In genomic region chr20:41172296-41173140, GRCh38 we compare ENCODE assay signal across 8 cellular contexts. TPM values are rescaled to one million over a fixed set of nuclear protein-coding genes. Genes with fewer than 3 reads are reported as not detected.
DNase-seq lines count a peak whose midpoint lies in the region; ATAC-seq, FAIRE-seq and TF ChIP-seq lines count a peak whose summit lies in the region.

No MANE protein-coding gene starts in this region.

- peaks cover 9 to 20% of the 10 kb centered on the region in 2 donors for H3K4me1 ChIP-seq in adrenal gland (replicated peaks in 1 of 2)
- no peaks in the 10 kb centered on the region for H3K4me1 ChIP-seq in BE2C

- FAIRE-seq in HTR-8/SVneo (lab: Jason Lieb, UNC) = peak; percentile 76

- H3K36me3 ChIP-seq in adrenal gland (replicated peaks in 1 of 2) = peaks cover 0 to 51% of the 10 kb centered on the region in 2 donors
- H3K36me3 ChIP-seq in BE2C = peaks cover 64% of the 10 kb centered on the region

- no peaks in the 10 kb centered on the region for H3K9me3 Mint-ChIP-seq in stimulated activated naive CD8-positive, alpha-beta T cell treated with anti-CD3 and anti-CD28 coated beads, Interleukin-15, amount 100 ng/mL, for 72 hours

- whole genome bisulfite sequencing in adrenal gland, 4 donors = 53 to 57% (median 56%) methylated on average over 14 to 18 of the region's 18 CpGs

- H3K27me3 ChIP-seq in adrenal gland (no peaks in the 10 kb centered on the region), layer of hippocampus (ENCODE audit: control insufficient read depth, insufficient read depth, low read length) (no peaks in the 10 kb centered on the region), BE2C (no peaks in the 10 kb centered on the region)

- H3K27ac Mint-ChIP-seq in stimulated activated naive CD8-positive, alpha-beta T cell treated with anti-CD3 and anti-CD28 coated beads, Interleukin-15, amount 100 ng/mL, for 72 hours = peak overlapping the region in 1 of 2 donors; percentile 95

- no peak for TF ChIP-seq POLR2A in adrenal gland (IDR thresholded peaks at IDR 0.05)

- H3K27ac ChIP-seq in adrenal gland = peak overlapping the region; percentile 24 to 89 (median 47)
- H3K27ac ChIP-seq in layer of hippocampus (ENCODE audit: low read depth, low read length) = peak overlapping the region; percentile 84

- H3K9me3 ChIP-seq in adrenal gland (replicated peaks in 1 of 3) (no peaks in the 10 kb centered on the region), BE2C (no peaks in the 10 kb centered on the region)

- peak; percentile 48 for ATAC-seq in stimulated activated naive CD8-positive, alpha-beta T cell treated with anti-CD3 and anti-CD28 coated beads, Interleukin-15, amount 100 ng/mL, for 72 hours
- ATAC-seq in HG02840 (IDR thresholded peaks at IDR 0.05; ENCODE audit: low FRiP score, unreplicated experiment) = no peak
- ATAC-seq in HG03520 (IDR thresholded peaks at IDR 0.05; ENCODE audit: unreplicated experiment) = no peak

- no peak for TF ChIP-seq CTCF in adrenal gland (IDR thresholded peaks at IDR 0.05)
- TF ChIP-seq CTCF in BE2C (IDR thresholded peaks at IDR 0.05; ENCODE audit: low read depth, low read length) = no peak

- no peaks in the 10 kb centered on the region for H3K27me3 Mint-ChIP-seq in stimulated activated naive CD8-positive, alpha-beta T cell treated with anti-CD3 and anti-CD28 coated beads, Interleukin-15, amount 100 ng/mL, for 72 hours

- DNase-seq in HTR-8/SVneo (ENCODE audit: insufficient read length, low spot score) (no peak), adrenal gland (peak; percentile 18 to 67 (median 47)), BE2C (no peak), cerebellar nuclear complex (lab: John Stamatoyannopoulos, UW) (no peak)
- DNase-seq in stimulated activated naive CD8-positive, alpha-beta T cell treated with anti-CD3 and anti-CD28 coated beads, Interleukin-15, amount 100 ng/mL, for 72 hours = peak in 1 of 2 donors; percentile 7

- no peak overlapping the region for H3K4me3 ChIP-seq in adrenal gland
- no peak overlapping the region for H3K4me3 ChIP-seq in BE2C (ENCODE audit: low read depth, low read length)

- peaks cover 70% of the 10 kb centered on the region for H3K4me1 Mint-ChIP-seq in stimulated activated naive CD8-positive, alpha-beta T cell treated with anti-CD3 and anti-CD28 coated beads, Interleukin-15, amount 100 ng/mL, for 72 hours

- H3K4me3 Mint-ChIP-seq in stimulated activated naive CD8-positive, alpha-beta T cell treated with anti-CD3 and anti-CD28 coated beads, Interleukin-15, amount 100 ng/mL, for 72 hours = no peak overlapping the region

- intact Hi-C loops in adrenal gland (cut with DNase I) = loop anchor here (2.0 to 10.0 kb wide), 4 partner anchors 52 to 168 kb away; partner anchors contain the start of gene LPIN3 (in 1 of the 2)

RNA-seq across cellular contexts. Expression of gene PLCG1, which starts 35.2 kb away (rescaled TPM):
- 100 to 1,000 TPM in 2 of 8 donors, 10 to 100 TPM in 6; 49.3 to 120 (median 82.0) TPM for total RNA-seq in adrenal gland
- polyA plus RNA-seq in adrenal gland = 100 to 1,000 TPM in 1 of 3 donors, 10 to 100 TPM in 2; 32.9 to 139 (median 78.1) TPM
- polyA plus RNA-seq in BE2C (2012; ENCODE audit: insufficient read depth, insufficient read length, low read depth) = 123 TPM

Comparison
In these comparisons a context has a peak if more than half of its experiments do, and no peak if none do; other contexts are left out.
1. DNase-seq: peak in adrenal gland (7 of 7); none in HTR-8/SVneo (single experiment), BE2C (single experiment) and cerebellar nuclear complex (0 of 2).